9 cellular contexts compared by ENCODE assay signal in genomic region chr2:179936654-179937053, GRCh38.
DNase-seq lines count a peak whose midpoint lies in the region; ATAC-seq and TF ChIP-seq lines count a peak whose summit lies in the region.
"Had no signal": no experiment of that assay in that cellular context is flagged by ENCODE, and none has a peak within 500 bp of the region (broad histone marks: within the 10 kb centered on the region; RNA-seq: fewer than 3 reads in every experiment).

No MANE protein-coding gene starts in this region.

- no peaks in the 10 kb centered on the region for H3K36me3 ChIP-seq in mucosa of descending colon (ENCODE audit: low read depth)

- no peak for TF ChIP-seq CTCF in mucosa of descending colon (IDR thresholded peaks at IDR 0.05)

- intact Hi-C loops in mucosa of descending colon (cut with DNase I, micrococcal nuclease): no loop called here

- H3K4me1 ChIP-seq in mucosa of descending colon (ENCODE audit: low read depth): no peaks in the 10 kb centered on the region

- H3K4me3 ChIP-seq in mucosa of descending colon: no peak overlapping the region

- H3K9me3 ChIP-seq in mucosa of descending colon: no peaks in the 10 kb centered on the region

- ATAC-seq in mucosa of descending colon: peak; percentile 66

- peak; percentile 43 to 49 for DNase-seq in activated T-cell treated with anti-CD3 and anti-CD28 coated beads, Interleukin-2, amount 50 U/mL, for 48 hours
- DNase-seq in activated T-cell treated with anti-CD3 and anti-CD28 coated beads, Interleukin-2, amount 50 U/mL, for 1 hour: no peak
- DNase-seq in Kasumi-1 (lab: John Stamatoyannopoulos, UW): peak; percentile 12 to 50
- DNase-seq in amniotic epithelial cell (ENCODE audit: low read depth): peak; percentile 16
- peak in 2 of 3 donors; percentile 43 to 70 for DNase-seq in mucosa of descending colon
- DNase-seq in effector CD8-positive, alpha-beta T cell (lab: John Stamatoyannopoulos, UW): no peak
- no peak for DNase-seq in DMS114 treated with DMSO at 0.1 percent for 48 hours (lab: John Stamatoyannopoulos, UW; ENCODE audit: unreplicated experiment)
- no peak for DNase-seq in NCI-H1092 treated with DMSO at 0.1 percent for 48 hours (lab: John Stamatoyannopoulos, UW)
- DNase-seq: activated naive CD8-positive, alpha-beta T cell treated with anti-CD3 and anti-CD28 coated beads, Interleukin-2, amount 10 ng/mL, durations not matched to agents 7 days and 5 days had no signal

Comparison
In these comparisons a context has a peak if more than half of its experiments do, and no peak if none do; other contexts are left out.
1. DNase-seq: peak in activated T-cell treated with anti-CD3 and anti-CD28 coated beads, Interleukin-2, amount 50 U/mL, for 48 hours (2 of 2), Kasumi-1 (2 of 2), amniotic epithelial cell (single experiment) and mucosa of descending colon (2 of 3); none in activated T-cell treated with anti-CD3 and anti-CD28 coated beads, Interleukin-2, amount 50 U/mL, for 1 hour (single experiment), effector CD8-positive, alpha-beta T cell (single experiment), DMS114 treated with DMSO at 0.1 percent for 48 hours (single experiment) and NCI-H1092 treated with DMSO at 0.1 percent for 48 hours (single experiment).